In the genomic region with DNA sequence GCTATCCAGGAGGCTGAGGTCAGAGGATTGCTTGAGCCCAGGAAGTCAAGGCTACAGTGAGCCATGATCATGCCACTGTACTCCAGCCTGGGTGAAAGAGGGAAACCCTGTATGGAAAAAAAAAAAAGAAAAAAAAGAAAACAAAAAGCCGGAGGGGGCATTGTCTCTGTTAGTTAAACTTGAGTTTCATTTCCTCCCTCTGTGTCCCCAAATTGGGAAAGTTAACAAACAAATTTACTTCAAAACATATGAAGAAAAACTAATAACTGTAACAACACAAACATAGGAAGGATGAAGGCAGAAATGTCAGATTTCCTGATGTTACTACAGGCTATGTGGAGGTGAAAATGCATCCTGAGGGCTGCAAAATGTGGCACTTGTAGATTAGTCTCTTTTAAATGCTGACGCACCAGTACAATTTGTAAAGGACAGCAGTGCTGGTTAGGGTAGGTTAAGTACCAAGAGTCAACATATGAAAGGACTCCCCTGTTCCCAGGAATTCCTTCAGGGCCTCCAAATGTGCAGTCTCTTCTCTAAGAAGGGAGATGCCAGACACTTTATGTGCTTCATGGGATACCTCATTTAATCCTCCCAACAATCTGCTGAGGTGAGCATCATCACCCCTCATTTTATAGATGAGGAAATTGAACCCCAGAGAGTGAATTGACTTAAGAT, we compare ENCODE assay signal across 1 cellular context.
TF ChIP-seq lines count a peak whose summit lies in the region.

No MANE protein-coding gene starts in this region.

TF ChIP-seq in GM23338, 12 proteins besides CTCF, POLR2A, EP300 and RAD21 (continued from another document):
- TF ChIP-seq, protein P1, sequence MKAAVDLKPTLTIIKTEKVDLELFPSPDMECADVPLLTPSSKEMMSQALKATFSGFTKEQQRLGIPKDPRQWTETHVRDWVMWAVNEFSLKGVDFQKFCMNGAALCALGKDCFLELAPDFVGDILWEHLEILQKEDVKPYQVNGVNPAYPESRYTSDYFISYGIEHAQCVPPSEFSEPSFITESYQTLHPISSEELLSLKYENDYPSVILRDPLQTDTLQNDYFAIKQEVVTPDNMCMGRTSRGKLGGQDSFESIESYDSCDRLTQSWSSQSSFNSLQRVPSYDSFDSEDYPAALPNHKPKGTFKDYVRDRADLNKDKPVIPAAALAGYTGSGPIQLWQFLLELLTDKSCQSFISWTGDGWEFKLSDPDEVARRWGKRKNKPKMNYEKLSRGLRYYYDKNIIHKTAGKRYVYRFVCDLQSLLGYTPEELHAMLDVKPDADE (IDR thresholded peaks at IDR 0.05), result 0 out of 2 replicates have a peak, but pooled peaks have one; percentile 16
- no peak for TF ChIP-seq ZNF114 (CRISPR knock-in tag; IDR thresholded peaks at IDR 0.05)
- TF ChIP-seq, protein P2, sequence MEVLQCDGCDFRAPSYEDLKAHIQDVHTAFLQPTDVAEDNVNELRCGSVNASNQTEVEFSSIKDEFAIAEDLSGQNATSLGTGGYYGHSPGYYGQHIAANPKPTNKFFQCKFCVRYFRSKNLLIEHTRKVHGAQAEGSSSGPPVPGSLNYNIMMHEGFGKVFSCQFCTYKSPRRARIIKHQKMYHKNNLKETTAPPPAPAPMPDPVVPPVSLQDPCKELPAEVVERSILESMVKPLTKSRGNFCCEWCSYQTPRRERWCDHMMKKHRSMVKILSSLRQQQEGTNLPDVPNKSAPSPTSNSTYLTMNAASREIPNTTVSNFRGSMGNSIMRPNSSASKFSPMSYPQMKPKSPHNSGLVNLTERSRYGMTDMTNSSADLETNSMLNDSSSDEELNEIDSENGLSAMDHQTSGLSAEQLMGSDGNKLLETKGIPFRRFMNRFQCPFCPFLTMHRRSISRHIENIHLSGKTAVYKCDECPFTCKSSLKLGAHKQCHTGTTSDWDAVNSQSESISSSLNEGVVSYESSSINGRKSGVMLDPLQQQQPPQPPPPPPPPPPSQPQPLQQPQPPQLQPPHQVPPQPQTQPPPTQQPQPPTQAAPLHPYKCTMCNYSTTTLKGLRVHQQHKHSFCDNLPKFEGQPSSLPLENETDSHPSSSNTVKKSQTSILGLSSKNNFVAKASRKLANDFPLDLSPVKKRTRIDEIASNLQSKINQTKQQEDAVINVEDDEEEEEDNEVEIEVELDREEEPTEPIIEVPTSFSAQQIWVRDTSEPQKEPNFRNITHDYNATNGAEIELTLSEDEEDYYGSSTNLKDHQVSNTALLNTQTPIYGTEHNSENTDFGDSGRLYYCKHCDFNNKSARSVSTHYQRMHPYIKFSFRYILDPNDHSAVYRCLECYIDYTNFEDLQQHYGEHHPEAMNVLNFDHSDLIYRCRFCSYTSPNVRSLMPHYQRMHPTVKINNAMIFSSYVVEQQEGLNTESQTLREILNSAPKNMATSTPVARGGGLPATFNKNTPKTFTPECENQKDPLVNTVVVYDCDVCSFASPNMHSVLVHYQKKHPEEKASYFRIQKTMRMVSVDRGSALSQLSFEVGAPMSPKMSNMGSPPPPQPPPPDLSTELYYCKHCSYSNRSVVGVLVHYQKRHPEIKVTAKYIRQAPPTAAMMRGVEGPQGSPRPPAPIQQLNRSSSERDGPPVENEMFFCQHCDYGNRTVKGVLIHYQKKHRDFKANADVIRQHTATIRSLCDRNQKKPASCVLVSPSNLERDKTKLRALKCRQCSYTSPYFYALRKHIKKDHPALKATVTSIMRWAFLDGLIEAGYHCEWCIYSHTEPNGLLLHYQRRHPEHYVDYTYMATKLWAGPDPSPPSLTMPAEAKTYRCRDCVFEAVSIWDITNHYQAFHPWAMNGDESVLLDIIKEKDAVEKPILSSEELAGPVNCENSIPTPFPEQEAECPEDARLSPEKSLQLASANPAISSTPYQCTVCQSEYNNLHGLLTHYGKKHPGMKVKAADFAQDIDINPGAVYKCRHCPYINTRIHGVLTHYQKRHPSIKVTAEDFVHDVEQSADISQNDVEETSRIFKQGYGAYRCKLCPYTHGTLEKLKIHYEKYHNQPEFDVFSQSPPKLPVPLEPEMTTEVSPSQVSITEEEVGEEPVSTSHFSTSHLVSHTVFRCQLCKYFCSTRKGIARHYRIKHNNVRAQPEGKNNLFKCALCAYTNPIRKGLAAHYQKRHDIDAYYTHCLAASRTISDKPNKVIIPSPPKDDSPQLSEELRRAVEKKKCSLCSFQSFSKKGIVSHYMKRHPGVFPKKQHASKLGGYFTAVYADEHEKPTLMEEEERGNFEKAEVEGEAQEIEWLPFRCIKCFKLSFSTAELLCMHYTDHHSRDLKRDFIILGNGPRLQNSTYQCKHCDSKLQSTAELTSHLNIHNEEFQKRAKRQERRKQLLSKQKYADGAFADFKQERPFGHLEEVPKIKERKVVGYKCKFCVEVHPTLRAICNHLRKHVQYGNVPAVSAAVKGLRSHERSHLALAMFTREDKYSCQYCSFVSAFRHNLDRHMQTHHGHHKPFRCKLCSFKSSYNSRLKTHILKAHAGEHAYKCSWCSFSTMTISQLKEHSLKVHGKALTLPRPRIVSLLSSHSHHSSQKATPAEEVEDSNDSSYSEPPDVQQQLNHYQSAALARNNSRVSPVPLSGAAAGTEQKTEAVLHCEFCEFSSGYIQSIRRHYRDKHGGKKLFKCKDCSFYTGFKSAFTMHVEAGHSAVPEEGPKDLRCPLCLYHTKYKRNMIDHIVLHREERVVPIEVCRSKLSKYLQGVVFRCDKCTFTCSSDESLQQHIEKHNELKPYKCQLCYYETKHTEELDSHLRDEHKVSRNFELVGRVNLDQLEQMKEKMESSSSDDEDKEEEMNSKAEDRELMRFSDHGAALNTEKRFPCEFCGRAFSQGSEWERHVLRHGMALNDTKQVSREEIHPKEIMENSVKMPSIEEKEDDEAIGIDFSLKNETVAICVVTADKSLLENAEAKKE (CRISPR knock-in tag; IDR thresholded peaks at IDR 0.05), result peak; percentile 62; the same call in 1 of the 2 replicates
- TF ChIP-seq NANOG (IDR thresholded peaks at IDR 0.05; ENCODE audit: borderline replicate concordance), result peak; percentile 96
- TF ChIP-seq JUNB (IDR thresholded peaks at IDR 0.05; ENCODE audit: unreplicated experiment), result no peak
- TF ChIP-seq, protein P3, sequence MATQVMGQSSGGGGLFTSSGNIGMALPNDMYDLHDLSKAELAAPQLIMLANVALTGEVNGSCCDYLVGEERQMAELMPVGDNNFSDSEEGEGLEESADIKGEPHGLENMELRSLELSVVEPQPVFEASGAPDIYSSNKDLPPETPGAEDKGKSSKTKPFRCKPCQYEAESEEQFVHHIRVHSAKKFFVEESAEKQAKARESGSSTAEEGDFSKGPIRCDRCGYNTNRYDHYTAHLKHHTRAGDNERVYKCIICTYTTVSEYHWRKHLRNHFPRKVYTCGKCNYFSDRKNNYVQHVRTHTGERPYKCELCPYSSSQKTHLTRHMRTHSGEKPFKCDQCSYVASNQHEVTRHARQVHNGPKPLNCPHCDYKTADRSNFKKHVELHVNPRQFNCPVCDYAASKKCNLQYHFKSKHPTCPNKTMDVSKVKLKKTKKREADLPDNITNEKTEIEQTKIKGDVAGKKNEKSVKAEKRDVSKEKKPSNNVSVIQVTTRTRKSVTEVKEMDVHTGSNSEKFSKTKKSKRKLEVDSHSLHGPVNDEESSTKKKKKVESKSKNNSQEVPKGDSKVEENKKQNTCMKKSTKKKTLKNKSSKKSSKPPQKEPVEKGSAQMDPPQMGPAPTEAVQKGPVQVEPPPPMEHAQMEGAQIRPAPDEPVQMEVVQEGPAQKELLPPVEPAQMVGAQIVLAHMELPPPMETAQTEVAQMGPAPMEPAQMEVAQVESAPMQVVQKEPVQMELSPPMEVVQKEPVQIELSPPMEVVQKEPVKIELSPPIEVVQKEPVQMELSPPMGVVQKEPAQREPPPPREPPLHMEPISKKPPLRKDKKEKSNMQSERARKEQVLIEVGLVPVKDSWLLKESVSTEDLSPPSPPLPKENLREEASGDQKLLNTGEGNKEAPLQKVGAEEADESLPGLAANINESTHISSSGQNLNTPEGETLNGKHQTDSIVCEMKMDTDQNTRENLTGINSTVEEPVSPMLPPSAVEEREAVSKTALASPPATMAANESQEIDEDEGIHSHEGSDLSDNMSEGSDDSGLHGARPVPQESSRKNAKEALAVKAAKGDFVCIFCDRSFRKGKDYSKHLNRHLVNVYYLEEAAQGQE (IDR thresholded peaks at IDR 0.05; ENCODE audit: unreplicated experiment), result no peak
- peak; percentile 71 for TF ChIP-seq CREB1 (CRISPR knock-in tag; IDR thresholded peaks at IDR 0.05; ENCODE audit: low read depth)
